ENCODE assay signal across 8 cellular contexts in the genomic region with DNA sequence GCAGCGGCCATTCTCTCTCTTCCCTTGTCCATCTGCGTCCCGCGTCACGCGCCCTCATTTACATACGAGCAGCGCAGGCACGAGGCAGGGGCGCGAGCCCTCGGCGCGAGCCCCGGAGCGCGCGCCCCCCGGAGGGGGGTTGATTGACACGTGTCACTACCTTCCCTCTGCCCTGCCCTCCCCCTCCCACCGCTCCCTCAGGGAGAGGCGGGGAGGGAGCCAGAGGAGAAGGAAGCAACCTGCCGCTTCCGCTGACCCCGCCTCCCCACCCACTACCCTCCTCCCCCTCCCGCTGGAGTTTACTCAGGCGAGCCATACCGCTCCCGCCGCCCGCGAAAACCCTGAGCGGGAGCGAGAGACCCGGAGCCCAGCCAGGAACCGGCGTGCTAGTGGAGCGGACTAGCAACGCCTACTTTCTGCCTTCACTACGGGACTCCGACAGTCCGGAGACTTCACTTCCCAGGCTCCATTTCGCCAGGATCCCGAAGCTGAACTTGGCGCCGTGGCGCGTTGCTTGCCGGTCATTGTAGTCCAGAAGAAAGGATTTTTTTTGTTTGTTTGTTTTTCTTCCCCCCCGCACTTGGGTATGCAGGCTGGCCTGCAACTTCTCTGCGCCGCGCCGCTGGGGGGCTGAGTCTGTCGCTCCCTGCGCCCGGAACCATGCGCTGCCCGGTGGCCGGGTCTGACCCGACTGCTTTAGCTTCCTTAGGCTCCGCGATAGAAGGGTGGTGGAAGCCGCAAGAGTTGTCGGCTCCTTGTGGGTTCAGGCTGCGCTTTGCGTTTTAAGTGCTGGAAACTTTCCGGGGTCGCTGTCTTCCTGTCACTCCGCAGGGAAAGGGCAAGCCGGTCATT.
DNase-seq lines count a peak whose midpoint lies in the region; ATAC-seq, FAIRE-seq and TF ChIP-seq lines count a peak whose summit lies in the region.

A gene (minus strand): TSS at position 36 of the 852 bp plus-strand sequence. CDS start 4 bp downstream, at position 32.

- H3K4me2 ChIP-seq in Loucy (ENCODE audit: low read depth, low read length, poor library complexity, severe bottlenecking), result peak within 1 kb of the TSS; percentile 91

- peak within 1 kb of the TSS; percentile 91 for H3K9ac ChIP-seq in Loucy (ENCODE audit: low read depth, low read length, poor library complexity, severe bottlenecking)

- H3K4me1 ChIP-seq in Loucy (ENCODE audit: insufficient read depth, low read length, poor library complexity, severe bottlenecking), result peaks cover 28% of the 10 kb centered on the region

- H3K36me3 Mint-ChIP-seq in nephron progenitor cell (ENCODE audit: low read depth), result peaks cover 8% of the 10 kb centered on the region

- peak within 1 kb of the TSS; percentile 96 for H3K4me3 Mint-ChIP-seq in nephron progenitor cell
- peak within 1 kb of the TSS; percentile 93 to 95 for H3K4me3 Mint-ChIP-seq in stimulated activated naive CD8-positive, alpha-beta T cell treated with anti-CD3 and anti-CD28 coated beads, Interleukin-15, amount 100 ng/mL, for 72 hours

- H3K27me3 Mint-ChIP-seq in nephron progenitor cell (ENCODE audit: low read depth, poor library complexity), result peaks cover 35% of the 10 kb centered on the region
- H3K27me3 Mint-ChIP-seq in stimulated activated naive CD8-positive, alpha-beta T cell treated with anti-CD3 and anti-CD28 coated beads, Interleukin-15, amount 100 ng/mL, for 72 hours, result peaks cover 26% of the 10 kb centered on the region

- DNase-seq in ELR (ENCODE audit: low read depth) (peak; percentile 96), H54 (ENCODE audit: insufficient read length, low spot score) (peak; percentile 63), activated gamma-delta T cell (lab: John Stamatoyannopoulos, UW) (peak; percentile 78), fibroblast of the conjunctiva (ENCODE audit: low read depth) (peak; percentile 99), nephron progenitor cell (peak; percentile 91)
- peak; percentile 87 to 90 for DNase-seq in stimulated activated naive CD8-positive, alpha-beta T cell treated with anti-CD3 and anti-CD28 coated beads, Interleukin-15, amount 100 ng/mL, for 72 hours

- H3K4me1 Mint-ChIP-seq in nephron progenitor cell, result peaks cover 30% of the 10 kb centered on the region
- H3K4me1 Mint-ChIP-seq in stimulated activated naive CD8-positive, alpha-beta T cell treated with anti-CD3 and anti-CD28 coated beads, Interleukin-15, amount 100 ng/mL, for 72 hours, result peaks cover 10% of the 10 kb centered on the region

- TF ChIP-seq POLR2A in H54 (IDR thresholded peaks at IDR 0.05; ENCODE audit: low read depth, low read length) (peak; percentile 65), Raji (IDR thresholded peaks at IDR 0.05; ENCODE audit: insufficient read depth, low read depth, low read length) (peak; percentile 48)

- H3K27ac Mint-ChIP-seq in nephron progenitor cell, result peak within 1 kb of the TSS; percentile 97
- peak within 1 kb of the TSS; percentile 94 to 97 for H3K27ac Mint-ChIP-seq in stimulated activated naive CD8-positive, alpha-beta T cell treated with anti-CD3 and anti-CD28 coated beads, Interleukin-15, amount 100 ng/mL, for 72 hours

- peaks cover 39% of the 10 kb centered on the region for H3K79me2 ChIP-seq in Loucy (ENCODE audit: insufficient read depth, low read length)

- peaks cover 42% of the 10 kb centered on the region for H4K20me1 ChIP-seq in Loucy (ENCODE audit: insufficient read depth, low read length, poor library complexity, severe bottlenecking)

- no peaks in the 10 kb centered on the region for H3K9me3 ChIP-seq in Loucy (ENCODE audit: insufficient read depth, low read depth, low read length)

- peak within 1 kb of the TSS; percentile 85 for H3K4me3 ChIP-seq in Loucy (ENCODE audit: low read length, poor library complexity, severe bottlenecking)

- no peaks in the 10 kb centered on the region for H3K9me2 ChIP-seq in Loucy (replicated peaks; ENCODE audit: low read depth, low read length)

- H2AFZ ChIP-seq in Loucy (ENCODE audit: low read length), result peak within 1 kb of the TSS; percentile 99

- H3K27me3 ChIP-seq in Loucy (ENCODE audit: insufficient read depth, low read length, poor library complexity, severe bottlenecking), result no peaks in the 10 kb centered on the region

- ATAC-seq in stimulated activated naive CD8-positive, alpha-beta T cell treated with anti-CD3 and anti-CD28 coated beads, Interleukin-15, amount 100 ng/mL, for 72 hours, result peak; percentile 89

- TF ChIP-seq CTCF in Loucy (conservative IDR thresholded peaks at IDR 0.05; ENCODE audit: low read length) (0 out of 2 replicates have a peak, but pooled peaks have one; percentile 17), nephron progenitor cell (IDR thresholded peaks at IDR 0.05) (no peak)

- peak; percentile 86 for FAIRE-seq in H54 (lab: Jason Lieb, UNC)

- no peaks in the 10 kb centered on the region for H3K36me3 ChIP-seq in Loucy (ENCODE audit: insufficient read depth, low read length)

- H3F3A ChIP-seq in Loucy (ENCODE audit: low read depth), result no peaks in the 10 kb centered on the region

- H3K9me3 Mint-ChIP-seq in nephron progenitor cell, result no peaks in the 10 kb centered on the region
- no peaks in the 10 kb centered on the region for H3K9me3 Mint-ChIP-seq in stimulated activated naive CD8-positive, alpha-beta T cell treated with anti-CD3 and anti-CD28 coated beads, Interleukin-15, amount 100 ng/mL, for 72 hours

Comparison
In these comparisons a context has a peak if more than half of its experiments do, and no peak if none do; other contexts are left out.
1. Peak in every context shown above with its lines: DNase-seq, ATAC-seq and H3K4me3 ChIP-seq.